ENCODE assay signal across 18 cellular contexts in the genomic region with DNA sequence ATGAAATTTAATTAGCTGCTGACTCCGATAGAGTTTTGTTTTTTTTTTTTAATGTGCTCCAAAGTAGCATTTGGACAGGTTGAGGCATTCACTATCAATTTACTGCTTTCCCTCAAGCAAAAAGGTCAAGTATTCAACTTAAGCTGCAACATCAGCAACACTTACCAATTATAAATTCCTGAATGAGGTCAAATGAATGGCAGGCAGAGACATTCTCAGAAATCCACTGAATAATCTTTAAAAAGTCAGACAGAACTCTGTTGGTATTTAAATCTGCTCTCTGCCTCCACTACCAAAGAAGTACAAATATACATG.
DNase-seq lines count a peak whose midpoint lies in the region; ATAC-seq, FAIRE-seq and TF ChIP-seq lines count a peak whose summit lies in the region.
"Had no signal": no experiment of that assay in that cellular context is flagged by ENCODE, and none has a peak within 500 bp of the region (broad histone marks: within the 10 kb centered on the region; RNA-seq: fewer than 3 reads in every experiment).

No MANE protein-coding gene starts in this region.

- intact Hi-C loops in CD14-positive monocyte (cut with micrococcal nuclease), result no loop called here

- H3K4me3 Mint-ChIP-seq in activated CD4-positive, alpha-beta T cell treated with anti-CD3 and anti-CD28 coated beads, Interleukin-2, amount 10 ng/mL, durations not matched to agents 7 days and 5 days, result peak overlapping the region; percentile 9
- H3K4me3 Mint-ChIP-seq in T-cell, result peak overlapping the region in 1 of 3 donors; percentile 81
- H3K4me3 Mint-ChIP-seq in astrocyte (ENCODE audit: unreplicated experiment), result no peak overlapping the region
- no peak overlapping the region for H3K4me3 Mint-ChIP-seq in CD14-positive monocyte

- peaks cover 7% of the 10 kb centered on the region for H3K27me3 Mint-ChIP-seq in activated CD4-positive, alpha-beta T cell treated with anti-CD3 and anti-CD28 coated beads, Interleukin-2, amount 10 ng/mL, durations not matched to agents 7 days and 5 days
- no peaks in the 10 kb centered on the region for H3K27me3 Mint-ChIP-seq in T-cell
- H3K27me3 Mint-ChIP-seq in astrocyte (ENCODE audit: low read depth, unreplicated experiment), result no peaks in the 10 kb centered on the region
- peaks cover 0 to under 1% (median 0%) of the 10 kb centered on the region in 3 donors for H3K27me3 Mint-ChIP-seq in CD14-positive monocyte (ENCODE audit: low read depth in 3 of 3)

- POLR2A ChIA-PET in activated CD4-positive, alpha-beta T cell treated with anti-CD3 and anti-CD28 coated beads, Interleukin-2, amount 10 ng/mL, durations not matched to agents 7 days and 5 days (lab: Charles Lee), result no interaction called here
- POLR2A ChIA-PET in T-cell (lab: Charles Lee), result no interaction called here

- TF ChIP-seq CTCF in astrocyte (IDR thresholded peaks at IDR 0.05; ENCODE audit: insufficient read depth, low read depth, low read length), result no peak
- TF ChIP-seq CTCF in retinal pigment epithelial cell (conservative IDR thresholded peaks at IDR 0.05; ENCODE audit: low read depth, low read length), result no peak
- TF ChIP-seq CTCF in gastroesophageal sphincter (IDR thresholded peaks at IDR 0.05), result no peak
- TF ChIP-seq CTCF in CD14-positive monocyte (IDR thresholded peaks at IDR 0.05), result no peak

- peaks cover 33% of the 10 kb centered on the region for H3K36me3 Mint-ChIP-seq in activated CD4-positive, alpha-beta T cell treated with anti-CD3 and anti-CD28 coated beads, Interleukin-2, amount 10 ng/mL, durations not matched to agents 7 days and 5 days (ENCODE audit: low read depth)
- H3K36me3 Mint-ChIP-seq in T-cell (no peaks in the 10 kb centered on the region), astrocyte (ENCODE audit: low read depth, unreplicated experiment) (no peaks in the 10 kb centered on the region), CD14-positive monocyte (peaks cover 65 to 71% of the 10 kb centered on the region in 2 donors)

- no peaks in the 10 kb centered on the region for H3K9me3 Mint-ChIP-seq in activated CD4-positive, alpha-beta T cell treated with anti-CD3 and anti-CD28 coated beads, Interleukin-2, amount 10 ng/mL, durations not matched to agents 7 days and 5 days
- H3K9me3 Mint-ChIP-seq in T-cell (no peaks in the 10 kb centered on the region), astrocyte (ENCODE audit: unreplicated experiment) (no peaks in the 10 kb centered on the region), CD14-positive monocyte (peaks cover 0 to 2% (median 0%) of the 10 kb centered on the region in 7 donors)

- FAIRE-seq in astrocyte (lab: Jason Lieb, UNC), result no peak
- FAIRE-seq: G401.6 had no signal

- no peak for ATAC-seq in T-cell (replicated peaks in 1 of 4)
- no peak for ATAC-seq in gastroesophageal sphincter
- ATAC-seq: upper lobe of right lung had no signal

- no peaks in the 10 kb centered on the region for H3K9me3 ChIP-seq in astrocyte (ENCODE audit: insufficient read depth, low read depth, low read length)
- no peaks in the 10 kb centered on the region for H3K9me3 ChIP-seq in gastroesophageal sphincter
- H3K9me3 ChIP-seq: BLaER1, upper lobe of right lung had no signal

- no peak overlapping the region for H2AFZ ChIP-seq in astrocyte (ENCODE audit: low read depth, low read length)
- H2AFZ ChIP-seq: hepatocyte had no signal

- H3K4me1 Mint-ChIP-seq in activated CD4-positive, alpha-beta T cell treated with anti-CD3 and anti-CD28 coated beads, Interleukin-2, amount 10 ng/mL, durations not matched to agents 7 days and 5 days, result peaks cover 74% of the 10 kb centered on the region
- H3K4me1 Mint-ChIP-seq in T-cell, result peaks cover 64 to 74% (median 72%) of the 10 kb centered on the region in 3 donors
- H3K4me1 Mint-ChIP-seq in astrocyte (ENCODE audit: low read depth, unreplicated experiment), result peaks cover 25% of the 10 kb centered on the region
- peaks cover 15% of the 10 kb centered on the region for H3K4me1 Mint-ChIP-seq in CD14-positive monocyte

- H3K9ac ChIP-seq in astrocyte (ENCODE audit: low read length), result no peak overlapping the region
- H3K9ac ChIP-seq: BLaER1 had no signal

- H3K27ac Mint-ChIP-seq in activated CD4-positive, alpha-beta T cell treated with anti-CD3 and anti-CD28 coated beads, Interleukin-2, amount 10 ng/mL, durations not matched to agents 7 days and 5 days, result peak overlapping the region; percentile 96
- H3K27ac Mint-ChIP-seq in T-cell (peak overlapping the region; percentile 92), astrocyte (ENCODE audit: unreplicated experiment) (no peak overlapping the region), CD14-positive monocyte (no peak overlapping the region)

- no peak for TF ChIP-seq EP300 in gastroesophageal sphincter (IDR thresholded peaks at IDR 0.05)

- H3K79me2 ChIP-seq in astrocyte (ENCODE audit: insufficient read depth, low read length), result no peaks in the 10 kb centered on the region
- H3K79me2 ChIP-seq: hepatocyte had no signal

- H3K27ac ChIP-seq in astrocyte (ENCODE audit: low read depth, low read length), result no peak overlapping the region
- H3K27ac ChIP-seq in gastroesophageal sphincter, result peak overlapping the region in 1 of 4 donors; percentile 66
- H3K27ac ChIP-seq: BLaER1, cardiac muscle cell, dorsolateral prefrontal cortex, hepatocyte, upper lobe of right lung had no signal

- H4K20me1 ChIP-seq in astrocyte (ENCODE audit: insufficient read depth, low read length), result no peaks in the 10 kb centered on the region
- H4K20me1 ChIP-seq: BLaER1 had no signal

- no peak for TF ChIP-seq POLR2A in gastroesophageal sphincter (IDR thresholded peaks at IDR 0.05)

- no peak overlapping the region for H3K4me3 ChIP-seq in astrocyte (ENCODE audit: insufficient read depth, low read depth, low read length)
- no peak overlapping the region for H3K4me3 ChIP-seq in retinal pigment epithelial cell (ENCODE audit: low read length)
- H3K4me3 ChIP-seq in gastroesophageal sphincter, result no peak overlapping the region
- H3K4me3 ChIP-seq: BLaER1, cardiac muscle cell, dorsolateral prefrontal cortex, hepatocyte, upper lobe of right lung had no signal

- H3K27me3 ChIP-seq in astrocyte (ENCODE audit: insufficient read depth, low read length) (no peaks in the 10 kb centered on the region), gastroesophageal sphincter (no peaks in the 10 kb centered on the region)
- H3K27me3 ChIP-seq: BLaER1, cardiac muscle cell, dorsolateral prefrontal cortex, hepatocyte, upper lobe of right lung had no signal

- WGBS in gastroesophageal sphincter (ENCODE audit: low coverage in 1 of 2), 2 donors, result 19 to 36% methylated on average over 1 of the region's 1 CpG

- CTCF ChIA-PET in activated CD4-positive, alpha-beta T cell treated with anti-CD3 and anti-CD28 coated beads, Interleukin-2, amount 10 ng/mL, durations not matched to agents 7 days and 5 days (lab: Charles Lee), result no interaction called here
- CTCF ChIA-PET in T-cell (lab: Charles Lee), result interaction anchor here in 1 of 2 donors (1.4 kb wide), 1 partner anchor 21 kb away, joined by 6 read pairs; no protein-coding TSS in a partner anchor

- H3K36me3 ChIP-seq in astrocyte (ENCODE audit: insufficient read depth, low read length) (no peaks in the 10 kb centered on the region), gastroesophageal sphincter (peaks cover 0 to 17% of the 10 kb centered on the region in 2 donors)
- H3K36me3 ChIP-seq: BLaER1, cardiac muscle cell had no signal

- H3K4me1 ChIP-seq in astrocyte (ENCODE audit: insufficient read depth, low read length) (peaks cover 11% of the 10 kb centered on the region), gastroesophageal sphincter (peaks cover 13 to 56% (median 15%) of the 10 kb centered on the region in 3 donors)

- DNase-seq in activated CD4-positive, alpha-beta T cell treated with anti-CD3 and anti-CD28 coated beads, Interleukin-2, amount 10 ng/mL, durations not matched to agents 7 days and 5 days, result no peak
- DNase-seq in activated CD4-positive, alpha-beta T cell treated with anti-CD3 and anti-CD28 coated beads, Interleukin-2, amount 50 U/mL, for 1 hour, result no peak
- DNase-seq in T-cell (no peak), astrocyte (ENCODE audit: low read depth) (peak; percentile 18), retinal pigment epithelial cell (ENCODE audit: low read depth) (peak; percentile 37), SIG-M5 (lab: John Stamatoyannopoulos, UW) (no peak), CD14-positive monocyte (ENCODE audit: low spot score) (no peak)
- DNase-seq: dorsolateral prefrontal cortex; NCI-H1092 treated with DMSO at 0.1 percent for 48 hours; NCI-H510A; occipital lobe; stimulated activated CD4-positive, alpha-beta T cell treated with anti-CD3 and anti-CD28 coated beads, Interleukin-4, amount 100 ng/mL, for 1 hour; upper lobe of right lung had no signal

- no peak overlapping the region for H3K4me2 ChIP-seq in astrocyte (ENCODE audit: low read length)
- H3K4me2 ChIP-seq: BLaER1, hepatocyte had no signal

Comparison
In these comparisons a context has a peak if more than half of its experiments do, and no peak if none do; other contexts are left out.
1. DNase-seq: peak in astrocyte (single experiment) and retinal pigment epithelial cell (single experiment); none in activated CD4-positive, alpha-beta T cell treated with anti-CD3 and anti-CD28 coated beads, Interleukin-2, amount 10 ng/mL, durations not matched to agents 7 days and 5 days (single experiment), activated CD4-positive, alpha-beta T cell treated with anti-CD3 and anti-CD28 coated beads, Interleukin-2, amount 50 U/mL, for 1 hour (single experiment), T-cell (0 of 34), SIG-M5 (single experiment) and CD14-positive monocyte (single experiment).
2. H3K27ac Mint-ChIP-seq: peak in activated CD4-positive, alpha-beta T cell treated with anti-CD3 and anti-CD28 coated beads, Interleukin-2, amount 10 ng/mL, durations not matched to agents 7 days and 5 days (single experiment) and T-cell (2 of 2); none in astrocyte (single experiment) and CD14-positive monocyte (0 of 7).